ENCODE assay signal across 28 cellular contexts in genomic region chr9:27835286-27835685, GRCh38.
DNase-seq lines count a peak whose midpoint lies in the region; ATAC-seq, FAIRE-seq and TF ChIP-seq lines count a peak whose summit lies in the region.
"Had no signal": no experiment of that assay in that cellular context is flagged by ENCODE, and none has a peak within 500 bp of the region (broad histone marks: within the 10 kb centered on the region; RNA-seq: fewer than 3 reads in every experiment).

No MANE protein-coding gene starts in this region.

- no peak overlapping the region for H2AFZ ChIP-seq in astrocyte (ENCODE audit: low read depth, low read length)

- TF ChIP-seq CTCF in D721Med (IDR thresholded peaks at IDR 0.05; ENCODE audit: insufficient read depth, missing control alignments) = no peak
- TF ChIP-seq CTCF in astrocyte (IDR thresholded peaks at IDR 0.05; ENCODE audit: insufficient read depth, low read depth, low read length) = no peak

- peaks cover 5% of the 10 kb centered on the region for H3K27me3 Mint-ChIP-seq in astrocyte (ENCODE audit: low read depth, unreplicated experiment)
- H3K27me3 Mint-ChIP-seq in activated naive CD4-positive, alpha-beta T cell treated with anti-CD3 and anti-CD28 coated beads for 36 hours (ENCODE audit: low read depth) = peaks cover 6% of the 10 kb centered on the region
- H3K27me3 Mint-ChIP-seq: CD4-positive, CD25-positive, alpha-beta regulatory T cell; CD8-positive, alpha-beta memory T cell had no signal

- FAIRE-seq in D721Med (lab: Jason Lieb, UNC) (peak; percentile 38), astrocyte (lab: Jason Lieb, UNC) (no peak)
- FAIRE-seq: A204.1, GM12878, GM12892, GM18507 had no signal

- no peaks in the 10 kb centered on the region for H3K27me3 ChIP-seq in astrocyte (ENCODE audit: insufficient read depth, low read length)
- no peaks in the 10 kb centered on the region for H3K27me3 ChIP-seq in effector memory CD4-positive, alpha-beta T cell (replicated peaks; ENCODE audit: control insufficient read depth, insufficient read depth, low read length, poor library complexity, severe bottlenecking)
- H3K27me3 ChIP-seq: BE2C, BLaER1 had no signal

- CTCF ChIA-PET in activated naive CD4-positive, alpha-beta T cell treated with anti-CD3 and anti-CD28 coated beads for 36 hours (lab: Charles Lee) = no interaction called here

- no peaks in the 10 kb centered on the region for H3K9me3 ChIP-seq in astrocyte (ENCODE audit: insufficient read depth, low read depth, low read length)
- H3K9me3 ChIP-seq in effector memory CD4-positive, alpha-beta T cell (ENCODE audit: control insufficient read depth, low read length) = no peaks in the 10 kb centered on the region
- H3K9me3 ChIP-seq: BE2C, BLaER1 had no signal

- H4K20me1 ChIP-seq in astrocyte (ENCODE audit: insufficient read depth, low read length) = no peaks in the 10 kb centered on the region
- H4K20me1 ChIP-seq: BLaER1 had no signal

- H3K4me3 Mint-ChIP-seq in astrocyte (ENCODE audit: unreplicated experiment) = no peak overlapping the region
- no peak overlapping the region for H3K4me3 Mint-ChIP-seq in activated naive CD4-positive, alpha-beta T cell treated with anti-CD3 and anti-CD28 coated beads for 36 hours
- H3K4me3 Mint-ChIP-seq: CD14-positive monocyte; CD4-positive, alpha-beta memory T cell; CD4-positive, CD25-positive, alpha-beta regulatory T cell; CD8-positive, alpha-beta memory T cell had no signal

- intact Hi-C loops in activated naive CD4-positive, alpha-beta T cell treated with anti-CD3 and anti-CD28 coated beads for 36 hours (cut with micrococcal nuclease) = no loop called here
- intact Hi-C loops in left cardiac atrium (cut with DNase I) = no loop called here

- no peaks in the 10 kb centered on the region for H3K4me1 ChIP-seq in astrocyte (ENCODE audit: insufficient read depth, low read length)
- H3K4me1 ChIP-seq in effector memory CD4-positive, alpha-beta T cell (ENCODE audit: control insufficient read depth, insufficient read depth, low read length, poor library complexity, severe bottlenecking) = no peaks in the 10 kb centered on the region
- H3K4me1 ChIP-seq: BLaER1 had no signal

- no peaks in the 10 kb centered on the region for H3K79me2 ChIP-seq in astrocyte (ENCODE audit: insufficient read depth, low read length)

- H3K4me1 Mint-ChIP-seq in astrocyte (ENCODE audit: low read depth, unreplicated experiment) = no peaks in the 10 kb centered on the region
- H3K4me1 Mint-ChIP-seq in activated naive CD4-positive, alpha-beta T cell treated with anti-CD3 and anti-CD28 coated beads for 36 hours (ENCODE audit: low read depth) = no peaks in the 10 kb centered on the region
- H3K4me1 Mint-ChIP-seq: CD14-positive monocyte; CD4-positive, alpha-beta memory T cell; CD4-positive, CD25-positive, alpha-beta regulatory T cell; CD8-positive, alpha-beta memory T cell had no signal

- no peaks in the 10 kb centered on the region for H3K9me3 Mint-ChIP-seq in astrocyte (ENCODE audit: unreplicated experiment)
- no peaks in the 10 kb centered on the region for H3K9me3 Mint-ChIP-seq in activated naive CD4-positive, alpha-beta T cell treated with anti-CD3 and anti-CD28 coated beads for 36 hours

- DNase-seq in D721Med (ENCODE audit: insufficient read length, low spot score) = no peak
- peak; percentile 39 for DNase-seq in NCI-H82 treated with DMSO at 0.1 percent for 48 hours (lab: John Stamatoyannopoulos, UW; ENCODE audit: unreplicated experiment)
- no peak for DNase-seq in astrocyte (ENCODE audit: low read depth)
- no peak for DNase-seq in activated naive CD4-positive, alpha-beta T cell treated with anti-CD3 and anti-CD28 coated beads for 36 hours
- no peak for DNase-seq in left cardiac atrium
- DNase-seq in effector memory CD4-positive, alpha-beta T cell = no peak
- DNase-seq: 8988T; ACHN; BE2C; C1 segment of cervical spinal cord; CD4-positive, alpha-beta memory T cell; CD4-positive, CD25-positive, alpha-beta regulatory T cell; CD8-positive, alpha-beta memory T cell; COR-L47; DMS 273 treated with DMSO at 0.1 percent for 48 hours; DMS153; DMS53; DMS79; DND-41; EL; GDM1 had no signal

- no peaks in the 10 kb centered on the region for H3K36me3 ChIP-seq in astrocyte (ENCODE audit: insufficient read depth, low read length)
- no peaks in the 10 kb centered on the region for H3K36me3 ChIP-seq in effector memory CD4-positive, alpha-beta T cell (ENCODE audit: control insufficient read depth, insufficient read depth, low read length)
- H3K36me3 ChIP-seq: BE2C, BLaER1 had no signal

- no peak overlapping the region for H3K27ac ChIP-seq in astrocyte (ENCODE audit: low read depth, low read length)
- H3K27ac ChIP-seq in effector memory CD4-positive, alpha-beta T cell (ENCODE audit: insufficient read depth, low read length, poor library complexity, severe bottlenecking) = no peak overlapping the region
- H3K27ac ChIP-seq: BLaER1 had no signal

- ATAC-seq in GM19397 (IDR thresholded peaks at IDR 0.05; ENCODE audit: unreplicated experiment) (no peak), left cardiac atrium (no peak)
- ATAC-seq: GM12878 had no signal

- H3K4me3 ChIP-seq in astrocyte (ENCODE audit: insufficient read depth, low read depth, low read length) = no peak overlapping the region
- no peak overlapping the region for H3K4me3 ChIP-seq in effector memory CD4-positive, alpha-beta T cell (ENCODE audit: insufficient read depth, low read depth, low read length, poor library complexity, severe bottlenecking)
- H3K4me3 ChIP-seq: BLaER1, GM12878 had no signal

- H3K9ac ChIP-seq in astrocyte (ENCODE audit: low read length) = no peak overlapping the region
- H3K9ac ChIP-seq: BLaER1 had no signal

- H3K27ac Mint-ChIP-seq in astrocyte (ENCODE audit: unreplicated experiment) = peak overlapping the region; percentile 13
- no peak overlapping the region for H3K27ac Mint-ChIP-seq in activated naive CD4-positive, alpha-beta T cell treated with anti-CD3 and anti-CD28 coated beads for 36 hours
- H3K27ac Mint-ChIP-seq: CD14-positive monocyte; CD4-positive, alpha-beta memory T cell; CD4-positive, CD25-positive, alpha-beta regulatory T cell; CD8-positive, alpha-beta memory T cell had no signal

- no peaks in the 10 kb centered on the region for H3K36me3 Mint-ChIP-seq in astrocyte (ENCODE audit: low read depth, unreplicated experiment)
- H3K36me3 Mint-ChIP-seq in activated naive CD4-positive, alpha-beta T cell treated with anti-CD3 and anti-CD28 coated beads for 36 hours (ENCODE audit: low read depth) = no peaks in the 10 kb centered on the region
- H3K36me3 Mint-ChIP-seq: CD14-positive monocyte; CD4-positive, alpha-beta memory T cell; CD4-positive, CD25-positive, alpha-beta regulatory T cell; CD8-positive, alpha-beta memory T cell had no signal

- no peak overlapping the region for H3K4me2 ChIP-seq in astrocyte (ENCODE audit: low read length)
- H3K4me2 ChIP-seq: BLaER1 had no signal
